8 cellular contexts compared by ENCODE assay signal in genomic region chr11:90222459-90223247, GRCh38. TPM values are rescaled to one million over a fixed set of nuclear protein-coding genes. Genes with fewer than 3 reads are reported as not detected.
DNase-seq lines count a peak whose midpoint lies in the region; ATAC-seq and TF ChIP-seq lines count a peak whose summit lies in the region.

TSS of gene CHORDC1 (minus strand) at chr11:90223049. CDS start at chr11:90222954, 95 bp downstream.

- DNase-seq in GM12864 (ENCODE audit: low read depth) (peak; percentile 76), NCI-H1092 treated with DMSO at 0.1 percent for 48 hours (lab: John Stamatoyannopoulos, UW) (peak; percentile 92), Right ventricle myocardium superior (peak; percentile 95), ovary (peak; percentile 85 to 91 (median 88)), thyroid gland (peak; percentile 87 to 91)
- peak; percentile 93 for DNase-seq in activated naive CD8-positive, alpha-beta T cell treated with anti-CD3 and anti-CD28 coated beads, Interleukin-2, amount 10 ng/mL, durations not matched to agents 7 days and 5 days

- no peaks in the 10 kb centered on the region for H3K9me3 Mint-ChIP-seq in activated naive CD8-positive, alpha-beta T cell treated with anti-CD3 and anti-CD28 coated beads, Interleukin-2, amount 10 ng/mL, durations not matched to agents 7 days and 5 days

- no peaks in the 10 kb centered on the region for H3F3A ChIP-seq in SU-DHL-6 (ENCODE audit: insufficient read depth)

- peak within 1 kb of the TSS; percentile 99 for H3K4me2 ChIP-seq in SU-DHL-6 (ENCODE audit: low read depth, low read length, poor library complexity, severe bottlenecking)

- H3K36me3 ChIP-seq in SU-DHL-6 (ENCODE audit: low read length) (peaks cover 7% of the 10 kb centered on the region), ovary (no peaks in the 10 kb centered on the region), thyroid gland (no peaks in the 10 kb centered on the region)

- TF ChIP-seq CTCF in GM12864 (IDR thresholded peaks at IDR 0.05; ENCODE audit: low read depth, low read length, missing control alignments) (no peak), SU-DHL-6 (IDR thresholded peaks at IDR 0.05; ENCODE audit: insufficient read depth, low read length, poor library complexity, severe bottlenecking) (no peak), ovary (IDR thresholded peaks at IDR 0.05) (no peak), thyroid gland (IDR thresholded peaks at IDR 0.05) (no peak)

- peaks cover 25% of the 10 kb centered on the region; the same call in 1 of the 2 replicates for H4K20me1 ChIP-seq in SU-DHL-6 (ENCODE audit: low read depth, low read length)

- H3K79me2 ChIP-seq in SU-DHL-6 (ENCODE audit: insufficient read depth, low read length): peaks cover 55% of the 10 kb centered on the region

- peaks cover 13% of the 10 kb centered on the region for H3K36me3 Mint-ChIP-seq in activated naive CD8-positive, alpha-beta T cell treated with anti-CD3 and anti-CD28 coated beads, Interleukin-2, amount 10 ng/mL, durations not matched to agents 7 days and 5 days

- H3K27me3 Mint-ChIP-seq in activated naive CD8-positive, alpha-beta T cell treated with anti-CD3 and anti-CD28 coated beads, Interleukin-2, amount 10 ng/mL, durations not matched to agents 7 days and 5 days: no peaks in the 10 kb centered on the region

- 0 to 1% (median 0%) methylated on average over 61 to 71 of the region's 71 CpGs for WGBS in ovary, 3 donors
- 0% methylated on average over 37 to 46 of the region's 71 CpGs for WGBS in thyroid gland, 2 donors

- peak; percentile 92 for ATAC-seq in HG02623 (IDR thresholded peaks at IDR 0.05; ENCODE audit: unreplicated experiment)
- ATAC-seq in activated naive CD8-positive, alpha-beta T cell treated with anti-CD3 and anti-CD28 coated beads, Interleukin-2, amount 10 ng/mL, durations not matched to agents 7 days and 5 days (ENCODE audit: low read depth): peak; percentile 95
- ATAC-seq in Right ventricle myocardium superior (ENCODE audit: poor library complexity): peak; percentile 98

- H3K4me1 ChIP-seq in ovary (ENCODE audit: insufficient read depth): peaks cover 3% of the 10 kb centered on the region
- H3K4me1 ChIP-seq in thyroid gland: peaks cover 27 to 28% of the 10 kb centered on the region in 2 donors

- POLR2A ChIA-PET in activated naive CD8-positive, alpha-beta T cell treated with anti-CD3 and anti-CD28 coated beads, Interleukin-2, amount 10 ng/mL, durations not matched to agents 7 days and 5 days (lab: Charles Lee): no interaction called here

- H3K9ac ChIP-seq in SU-DHL-6 (ENCODE audit: low read length): peak within 1 kb of the TSS; percentile 76

- H3K9me2 ChIP-seq in SU-DHL-6 (replicated peaks; ENCODE audit: insufficient read depth, low read length): no peaks in the 10 kb centered on the region

- H3K27ac ChIP-seq in SU-DHL-6 (ENCODE audit: low read depth, low read length): peak within 1 kb of the TSS; percentile 62
- H3K27ac ChIP-seq in ovary: peak within 1 kb of the TSS; percentile 81 to 98
- peak within 1 kb of the TSS; percentile 20 to 98 (median 90) for H3K27ac ChIP-seq in thyroid gland

- H3K4me3 Mint-ChIP-seq in activated naive CD8-positive, alpha-beta T cell treated with anti-CD3 and anti-CD28 coated beads, Interleukin-2, amount 10 ng/mL, durations not matched to agents 7 days and 5 days: peak within 1 kb of the TSS; percentile 99

- H3K9me3 ChIP-seq in SU-DHL-6 (ENCODE audit: insufficient read depth, low read length) (no peaks in the 10 kb centered on the region), ovary (no peaks in the 10 kb centered on the region), thyroid gland (no peaks in the 10 kb centered on the region)

- peak within 1 kb of the TSS; percentile 94 for H2AFZ ChIP-seq in SU-DHL-6 (ENCODE audit: low read depth, low read length, severe bottlenecking)

- peaks cover 33% of the 10 kb centered on the region for H3K4me1 Mint-ChIP-seq in activated naive CD8-positive, alpha-beta T cell treated with anti-CD3 and anti-CD28 coated beads, Interleukin-2, amount 10 ng/mL, durations not matched to agents 7 days and 5 days

- intact Hi-C loops in Right ventricle myocardium superior (cut with DNase I): no loop called here
- intact Hi-C loops in ovary (cut with DNase I): no loop called here
- intact Hi-C loops in thyroid gland (cut with DNase I): no loop called here

- peak within 1 kb of the TSS; percentile 98 for H3K4me3 ChIP-seq in GM12864 (ENCODE audit: low read depth, low read length)
- H3K4me3 ChIP-seq in SU-DHL-6 (ENCODE audit: insufficient read depth, low read length, poor library complexity, severe bottlenecking): peak within 1 kb of the TSS; percentile 70
- peak within 1 kb of the TSS; percentile 86 for H3K4me3 ChIP-seq in ovary
- H3K4me3 ChIP-seq in thyroid gland (replicated peaks in 1 of 3): peak within 1 kb of the TSS; percentile 33 to 65 (median 51)

- TF ChIP-seq POLR2A in ovary (IDR thresholded peaks at IDR 0.05): peak; percentile 78
- TF ChIP-seq POLR2A in thyroid gland (IDR thresholded peaks at IDR 0.05): peak; percentile 62 to 97

- peak within 1 kb of the TSS; percentile 96 for H3K27ac Mint-ChIP-seq in activated naive CD8-positive, alpha-beta T cell treated with anti-CD3 and anti-CD28 coated beads, Interleukin-2, amount 10 ng/mL, durations not matched to agents 7 days and 5 days

- no peak for TF ChIP-seq EP300 in ovary (IDR thresholded peaks at IDR 0.05)

- H3K27me3 ChIP-seq in SU-DHL-6 (ENCODE audit: low read length): no peaks in the 10 kb centered on the region
- H3K27me3 ChIP-seq in ovary: no peaks in the 10 kb centered on the region
- H3K27me3 ChIP-seq in thyroid gland: no peaks in the 10 kb centered on the region

RNA-seq across cellular contexts. Expression of gene CHORDC1, which starts in this region (rescaled TPM):
- 10 to 100 TPM; 46.7 to 55.4 TPM for total RNA-seq in activated naive CD8-positive, alpha-beta T cell treated with anti-CD3 and anti-CD28 coated beads, Interleukin-2, amount 10 ng/mL, durations not matched to agents 7 days and 5 days
- total RNA-seq in Right ventricle myocardium superior (37.9 TPM), ovary (10 to 100 TPM; 24.3 to 51.1 (median 34.3) TPM), thyroid gland (100 to 1,000 TPM in 1 of 4 donors, 10 to 100 TPM in 3; 48.9 to 102 (median 72.6) TPM)
- 10 to 100 TPM; 22.0 to 28.6 TPM for polyA plus RNA-seq in ovary

Comparison
In these comparisons a context has a peak if more than half of its experiments do, and no peak if none do; other contexts are left out.
1. Peak in every context shown above with its lines: DNase-seq, ATAC-seq, H3K4me3 ChIP-seq and H3K27ac ChIP-seq.